ENCODE assay signal across 1 cellular context in genomic region chr2:239606955-239607794, GRCh38.
TF ChIP-seq lines count a peak whose summit lies in the region.

No MANE protein-coding gene starts in this region.

TF ChIP-seq in GM23338, 12 proteins besides CTCF, POLR2A, EP300 and RAD21 (continued from another document):
- no peak for TF ChIP-seq ZNF462 (CRISPR knock-in tag; IDR thresholded peaks at IDR 0.05)
- TF ChIP-seq ZNF331 (CRISPR knock-in tag; IDR thresholded peaks at IDR 0.05; ENCODE audit: low read depth), result no peak
- no peak for TF ChIP-seq ZNF114 (CRISPR knock-in tag; IDR thresholded peaks at IDR 0.05)
- no peak for TF ChIP-seq EZH2 (IDR thresholded peaks at IDR 0.05; ENCODE audit: low read depth, unreplicated experiment)
- no peak for TF ChIP-seq NANOG (IDR thresholded peaks at IDR 0.05; ENCODE audit: borderline replicate concordance)
- TF ChIP-seq ETS1 (IDR thresholded peaks at IDR 0.05), result no peak
- TF ChIP-seq STAT1 (IDR thresholded peaks at IDR 0.05; ENCODE audit: unreplicated experiment), result no peak
- TF ChIP-seq REST (IDR thresholded peaks at IDR 0.05; ENCODE audit: unreplicated experiment), result no peak
- no peak for TF ChIP-seq JUNB (IDR thresholded peaks at IDR 0.05; ENCODE audit: unreplicated experiment)
- no peak for TF ChIP-seq CREB1 (CRISPR knock-in tag; IDR thresholded peaks at IDR 0.05; ENCODE audit: low read depth)
TF ChIP-seq in GM23338: peak in this region for 0.
